8 cellular contexts compared by ENCODE assay signal in the genomic region with DNA sequence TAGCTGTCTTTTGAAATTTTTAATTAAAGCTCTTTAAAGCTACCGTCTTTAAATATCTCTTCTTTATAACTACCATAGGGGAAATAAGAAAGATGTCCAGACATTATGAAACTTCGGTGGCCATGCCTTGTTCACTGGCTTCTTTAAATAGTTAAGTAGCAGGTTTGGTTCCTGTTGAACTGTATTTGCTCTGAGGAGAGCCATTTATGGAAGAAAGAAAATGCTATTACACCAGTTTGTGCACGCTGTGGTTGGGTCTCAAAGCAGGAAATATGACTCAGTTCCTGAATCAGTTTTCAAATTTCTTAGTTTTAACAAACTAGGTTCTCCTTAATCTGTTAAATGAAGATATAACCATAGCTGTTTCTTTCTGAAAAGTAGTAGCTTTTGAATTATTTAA. TPM values are rescaled to one million over a fixed set of nuclear protein-coding genes. Genes with fewer than 3 reads are reported as not detected.
DNase-seq lines count a peak whose midpoint lies in the region; ATAC-seq lines count a peak whose summit lies in the region.

No MANE protein-coding gene starts in this region.

- intact Hi-C loops in activated CD4-positive, alpha-beta memory T cell treated with anti-CD3 and anti-CD28 coated beads for 36 hours (cut with micrococcal nuclease) = loop anchor here (1.0 to 2.0 kb wide), 5 partner anchors 11 to 57 kb away; a partner anchor contains a TSS
- intact Hi-C loops in posterior vena cava (cut with DNase I) = no loop called here

- H3K36me3 Mint-ChIP-seq in IgD-negative memory B cell = peaks cover 9% of the 10 kb centered on the region
- peaks cover 74% of the 10 kb centered on the region for H3K36me3 Mint-ChIP-seq in activated CD4-positive, alpha-beta memory T cell treated with anti-CD3 and anti-CD28 coated beads for 36 hours

- H3K27ac Mint-ChIP-seq in IgD-negative memory B cell = peak overlapping the region; percentile 79 to 86 (median 81)
- peak overlapping the region; percentile 91 for H3K27ac Mint-ChIP-seq in activated CD4-positive, alpha-beta memory T cell treated with anti-CD3 and anti-CD28 coated beads for 36 hours

- peak overlapping the region in 3 of 4 donors; percentile 32 to 88 (median 88) for H3K4me3 Mint-ChIP-seq in IgD-negative memory B cell
- peak overlapping the region; percentile 4 for H3K4me3 Mint-ChIP-seq in activated CD4-positive, alpha-beta memory T cell treated with anti-CD3 and anti-CD28 coated beads for 36 hours

- peak; percentile 81 for ATAC-seq in GM21528 (IDR thresholded peaks at IDR 0.05; ENCODE audit: low FRiP score, unreplicated experiment)

- H3K9me3 Mint-ChIP-seq in IgD-negative memory B cell = no peaks in the 10 kb centered on the region
- H3K9me3 Mint-ChIP-seq in activated CD4-positive, alpha-beta memory T cell treated with anti-CD3 and anti-CD28 coated beads for 36 hours = no peaks in the 10 kb centered on the region

- CTCF ChIA-PET in activated CD4-positive, alpha-beta memory T cell treated with anti-CD3 and anti-CD28 coated beads for 36 hours (lab: Charles Lee) = interaction anchor here (1.1 to 3.8 kb wide), 7 partner anchors 8 to 43 kb away, joined by 3 to 30 read pairs (median 4); a partner anchor contains a TSS

- peak; percentile 67 for DNase-seq in GM04503 (ENCODE audit: low read depth)
- DNase-seq in activated CD4-positive, alpha-beta memory T cell treated with anti-CD3 and anti-CD28 coated beads for 36 hours = peak; percentile 63
- DNase-seq in glomerular visceral epithelial cell (ENCODE audit: extremely low spot score) = peak; percentile 67
- DNase-seq in stimulated activated CD4-positive, alpha-beta T cell treated with anti-CD3 and anti-CD28 coated beads, Interleukin-4, amount 100 ng/mL, for 1 hour = peak; percentile 13
- DNase-seq in posterior vena cava (ENCODE audit: low spot score) = no peak
- DNase-seq in cortex of kidney (lab: John Stamatoyannopoulos, UW) = no peak

- no peaks in the 10 kb centered on the region for H3K27me3 Mint-ChIP-seq in IgD-negative memory B cell
- H3K27me3 Mint-ChIP-seq in activated CD4-positive, alpha-beta memory T cell treated with anti-CD3 and anti-CD28 coated beads for 36 hours = no peaks in the 10 kb centered on the region

- POLR2A ChIA-PET in activated CD4-positive, alpha-beta memory T cell treated with anti-CD3 and anti-CD28 coated beads for 36 hours (lab: Charles Lee) = interaction anchor here (0.9 to 1.7 kb wide), 9 partner anchors 9 to 61 kb away, joined by 3 to 10 read pairs (median 4); a partner anchor contains a TSS

- H3K4me1 Mint-ChIP-seq in IgD-negative memory B cell = peaks cover 50 to 56% (median 54%) of the 10 kb centered on the region in 3 donors
- H3K4me1 Mint-ChIP-seq in activated CD4-positive, alpha-beta memory T cell treated with anti-CD3 and anti-CD28 coated beads for 36 hours (ENCODE audit: low read depth) = peaks cover 74% of the 10 kb centered on the region

RNA-seq across cellular contexts. Expression of a gene that starts 12.2 kb away (rescaled TPM):
- polyA plus RNA-seq in IgD-negative memory B cell = 862 TPM
- 100 to 1,000 TPM; 564 to 570 TPM for total RNA-seq in activated CD4-positive, alpha-beta memory T cell treated with anti-CD3 and anti-CD28 coated beads for 36 hours
- 100 to 1,000 TPM; 258 to 291 TPM for total RNA-seq in posterior vena cava

RNA-seq across cellular contexts. Expression of a gene that starts 31.6 kb away (rescaled TPM):
- 0.64 TPM for polyA plus RNA-seq in IgD-negative memory B cell
- total RNA-seq in activated CD4-positive, alpha-beta memory T cell treated with anti-CD3 and anti-CD28 coated beads for 36 hours = under 1 TPM; 0.14 to 0.19 TPM
- 1 to 10 TPM; 1.2 to 4.2 TPM for total RNA-seq in posterior vena cava

RNA-seq across cellular contexts. Expression of a gene that starts 40.7 kb away (rescaled TPM):
- polyA plus RNA-seq in IgD-negative memory B cell = 82.0 TPM
- 10 to 100 TPM; 60.8 to 65.6 TPM for total RNA-seq in activated CD4-positive, alpha-beta memory T cell treated with anti-CD3 and anti-CD28 coated beads for 36 hours
- total RNA-seq in posterior vena cava = 10 to 100 TPM; 43.3 to 45.0 TPM

RNA-seq across cellular contexts. Expression of a gene that starts 41.1 kb away (rescaled TPM):
- polyA plus RNA-seq in IgD-negative memory B cell = 126 TPM
- 10 to 100 TPM; 18.4 to 19.4 TPM for total RNA-seq in activated CD4-positive, alpha-beta memory T cell treated with anti-CD3 and anti-CD28 coated beads for 36 hours
- total RNA-seq in posterior vena cava = 10 to 100 TPM; 29.8 to 45.3 TPM

Comparison
In these comparisons a context has a peak if more than half of its experiments do, and no peak if none do; other contexts are left out.
1. DNase-seq: peak in GM04503 (single experiment), activated CD4-positive, alpha-beta memory T cell treated with anti-CD3 and anti-CD28 coated beads for 36 hours (single experiment), glomerular visceral epithelial cell (single experiment) and stimulated activated CD4-positive, alpha-beta T cell treated with anti-CD3 and anti-CD28 coated beads, Interleukin-4, amount 100 ng/mL, for 1 hour (single experiment); none in posterior vena cava (single experiment) and cortex of kidney (single experiment).